ENCODE assay signal across 11 cellular contexts in genomic region chr7:137091396-137091795, GRCh38.
A peak's percentile ranks its signal among the peaks of the same experiment; 100 is the strongest.
DNase-seq lines count a peak whose midpoint lies in the region; ATAC-seq and TF ChIP-seq lines count a peak whose summit lies in the region.
"Had no signal": no experiment of that assay in that cellular context is flagged by ENCODE, and none has a peak within 500 bp of the region (broad histone marks: within the 10 kb centered on the region; RNA-seq: fewer than 3 reads in every experiment).

No MANE protein-coding gene starts in this region.

- H3K4me3 ChIP-seq in NT2/D1 (ENCODE audit: insufficient read length, low read depth) (no peak overlapping the region), fibroblast of mammary gland (ENCODE audit: control insufficient read depth, low read depth, low read length) (no peak overlapping the region), neural progenitor cell (no peak overlapping the region), MG63 (no peak overlapping the region)

- H3K36me3 ChIP-seq in NT2/D1 (ENCODE audit: insufficient read depth, insufficient read length, low read length) (no peaks in the 10 kb centered on the region), neural progenitor cell (no peaks in the 10 kb centered on the region), MG63 (no peaks in the 10 kb centered on the region)

- H3K4me1 Mint-ChIP-seq in neural progenitor cell, result no peaks in the 10 kb centered on the region

- H4K20me1 ChIP-seq in neural progenitor cell (ENCODE audit: low read depth), result no peaks in the 10 kb centered on the region

- no peak overlapping the region for H3K9ac ChIP-seq in NT2/D1 (ENCODE audit: insufficient read length, low read depth)
- no peak overlapping the region for H3K9ac ChIP-seq in neural progenitor cell

- H3K79me2 ChIP-seq in neural progenitor cell (ENCODE audit: low read depth), result no peaks in the 10 kb centered on the region

- H3K27ac ChIP-seq in neural progenitor cell, result no peak overlapping the region

- no peak overlapping the region for H3K4me3 Mint-ChIP-seq in neural progenitor cell

- no peak overlapping the region for H3K27ac Mint-ChIP-seq in neural progenitor cell

- H3K4me2 ChIP-seq in neural progenitor cell, result no peak overlapping the region

- in situ Hi-C loops in GM13977 (cut with MboI; ENCODE audit: low pct_unique_long_range_greater_than_20kb, low sequenced_read_pairs, unreplicated experiment), result no loop called here

- no peaks in the 10 kb centered on the region for H3K36me3 Mint-ChIP-seq in neural progenitor cell

- TF ChIP-seq CTCF in GM13977 (IDR thresholded peaks at IDR 0.05; ENCODE audit: extremely low read depth, insufficient read depth, missing control alignments) (peak; percentile 17), fibroblast of mammary gland (conservative IDR thresholded peaks at IDR 0.05; ENCODE audit: control insufficient read depth, insufficient read depth, low read depth, low read length) (peak; percentile 31), neural progenitor cell (IDR thresholded peaks at IDR 0.05) (peak; percentile 68)

- H3K9me3 ChIP-seq in NT2/D1 (ENCODE audit: insufficient read depth, low read length), result no peaks in the 10 kb centered on the region
- no peaks in the 10 kb centered on the region for H3K9me3 ChIP-seq in neural progenitor cell (ENCODE audit: low read depth)
- no peaks in the 10 kb centered on the region for H3K9me3 ChIP-seq in MG63

- H3K9me3 Mint-ChIP-seq in neural progenitor cell, result no peaks in the 10 kb centered on the region

- H3K4me1 ChIP-seq in NT2/D1 (ENCODE audit: insufficient read depth, insufficient read length) (no peaks in the 10 kb centered on the region), neural progenitor cell (no peaks in the 10 kb centered on the region)

- no peak for DNase-seq in GM13977 (ENCODE audit: low spot score)
- DNase-seq in NT2/D1 (ENCODE audit: low read depth, low spot score), result peak; percentile 40
- DNase-seq in fibroblast of mammary gland (ENCODE audit: low read depth), result peak; percentile 16
- peak; percentile 69 for DNase-seq in neural progenitor cell (ENCODE audit: low spot score)
- DNase-seq in MG63, result no peak
- DNase-seq in Kasumi-1 (lab: John Stamatoyannopoulos, UW), result no peak
- DNase-seq: activated CD8-positive, alpha-beta memory T cell treated with anti-CD3 and anti-CD28 coated beads, Interleukin-2, amount 50 U/mL, for 4 hours; aorta; mammary epithelial cell; NCI-H226 had no signal

- no peaks in the 10 kb centered on the region for H3K27me3 ChIP-seq in NT2/D1 (ENCODE audit: insufficient read depth, insufficient read length)
- no peaks in the 10 kb centered on the region for H3K27me3 ChIP-seq in neural progenitor cell
- no peaks in the 10 kb centered on the region for H3K27me3 ChIP-seq in MG63

- no peak for ATAC-seq in GM18907 (IDR thresholded peaks at IDR 0.05; ENCODE audit: unreplicated experiment)

- peaks cover 5% of the 10 kb centered on the region for H3K27me3 Mint-ChIP-seq in neural progenitor cell (ENCODE audit: insufficient read depth, low read depth)

- no peaks in the 10 kb centered on the region for H3F3A ChIP-seq in neural progenitor cell (ENCODE audit: low read depth)

- H2AFZ ChIP-seq in neural progenitor cell (replicated peaks), result no peak overlapping the region

Comparison
In these comparisons a context has a peak if more than half of its experiments do, and no peak if none do; other contexts are left out.
1. DNase-seq: peak in NT2/D1 (single experiment), fibroblast of mammary gland (single experiment) and neural progenitor cell (single experiment); none in GM13977 (single experiment), MG63 (single experiment) and Kasumi-1 (0 of 2).
2. CTCF ChIP-seq: peak in every context shown above with its lines; median percentile 68 in neural progenitor cell; 31 in fibroblast of mammary gland; 17 in GM13977.